Comparison of ENCODE assay signal across 22 cellular contexts in genomic region chr22:44309647-44310046, GRCh38. TPM values are rescaled to one million over a fixed set of nuclear protein-coding genes. Genes with fewer than 3 reads are reported as not detected.
DNase-seq lines count a peak whose midpoint lies in the region; ATAC-seq and TF ChIP-seq lines count a peak whose summit lies in the region.
"Had no signal": no experiment of that assay in that cellular context is flagged by ENCODE, and none has a peak within 500 bp of the region (broad histone marks: within the 10 kb centered on the region; RNA-seq: fewer than 3 reads in every experiment).

No MANE protein-coding gene starts in this region.

- H3F3A ChIP-seq in SK-N-SH (replicated peaks; ENCODE audit: insufficient read depth), result peaks cover 6% of the 10 kb centered on the region

- TF ChIP-seq CTCF in SK-N-SH (IDR thresholded peaks at IDR 0.05) (no peak), upper lobe of right lung (IDR thresholded peaks at IDR 0.05) (no peak), GM10248 (IDR thresholded peaks at IDR 0.05; ENCODE audit: control extremely low read depth, extremely low read depth, low read depth, missing control alignments) (no peak)

- POLR2A ChIA-PET in SK-N-SH (lab: Yijun Ruan, JAX) (no interaction called here), GM10248 (lab: Yijun Ruan, JAX) (no interaction called here)

- TF ChIP-seq EP300 in SK-N-SH (IDR thresholded peaks at IDR 0.05; ENCODE audit: borderline replicate concordance in 1 of 2, low read depth in 1 of 2, low read length in 1 of 2), result no peak

- H3K9me3 ChIP-seq in SK-N-SH, result no peaks in the 10 kb centered on the region
- H3K9me3 ChIP-seq in duodenal mucosa (ENCODE audit: control insufficient read depth in 1 of 2, low read length in 2 of 2), result no peaks in the 10 kb centered on the region
- no peaks in the 10 kb centered on the region for H3K9me3 ChIP-seq in mucosa of rectum (ENCODE audit: control insufficient read depth in 2 of 2, low read length in 2 of 2)
- H3K9me3 ChIP-seq in upper lobe of right lung, result no peaks in the 10 kb centered on the region
- H3K9me3 ChIP-seq: BLaER1, pancreas, right lobe of liver, SJCRH30 had no signal

- H3K36me3 ChIP-seq in SK-N-SH (replicated peaks in 1 of 2; ENCODE audit: control insufficient read depth in 1 of 2, insufficient read depth in 2 of 2, low read length in 1 of 2) (no peaks in the 10 kb centered on the region), duodenal mucosa (ENCODE audit: control insufficient read depth in 1 of 2, insufficient read depth in 2 of 2, low read length in 2 of 2) (no peaks in the 10 kb centered on the region), mucosa of rectum (ENCODE audit: control insufficient read depth in 2 of 2, insufficient read depth in 2 of 2, low read length in 2 of 2) (no peaks in the 10 kb centered on the region), upper lobe of right lung (no peaks in the 10 kb centered on the region)
- H3K36me3 ChIP-seq: BLaER1, pancreas, right lobe of liver, SJCRH30, WERI-Rb-1 had no signal

- H3K9ac ChIP-seq in SK-N-SH (peak overlapping the region; percentile 46; the same call in 1 of the 2 replicates), duodenal mucosa (ENCODE audit: low read depth in 1 of 2, low read length in 2 of 2) (no peak overlapping the region), mucosa of rectum (ENCODE audit: low read depth in 1 of 2, low read length in 2 of 2) (no peak overlapping the region)
- H3K9ac ChIP-seq: BLaER1 had no signal

- H4K20me1 ChIP-seq in SK-N-SH (ENCODE audit: insufficient read depth), result no peaks in the 10 kb centered on the region
- H4K20me1 ChIP-seq: BLaER1 had no signal

- ATAC-seq in SK-N-SH treated with all-trans-retinoic acid at 6 μM for 48 hours (no peak), upper lobe of right lung (peak; percentile 47)
- ATAC-seq: right lobe of liver had no signal

- CTCF ChIA-PET in SK-N-SH (lab: Yijun Ruan, JAX) (no interaction called here), GM10248 (lab: Yijun Ruan, JAX) (no interaction called here)

- intact Hi-C loops in upper lobe of right lung (cut with DNase I), result no loop called here

- H3K27me3 ChIP-seq in SK-N-SH (ENCODE audit: insufficient read depth), result no peaks in the 10 kb centered on the region
- H3K27me3 ChIP-seq in duodenal mucosa (ENCODE audit: control insufficient read depth in 1 of 2, insufficient read depth in 2 of 2, low read length in 2 of 2), result no peaks in the 10 kb centered on the region
- no peaks in the 10 kb centered on the region for H3K27me3 ChIP-seq in mucosa of rectum (ENCODE audit: control insufficient read depth in 2 of 2, insufficient read depth in 2 of 2, low read length in 2 of 2)
- H3K27me3 ChIP-seq in upper lobe of right lung, result no peaks in the 10 kb centered on the region
- H3K27me3 ChIP-seq: BLaER1, pancreas, right lobe of liver, SJCRH30 had no signal

- no peaks in the 10 kb centered on the region for H3K9me2 ChIP-seq in SK-N-SH

- DNase-seq in SK-N-SH, result no peak
- no peak for DNase-seq in upper lobe of right lung
- no peak for DNase-seq in hypothalamus (lab: John Stamatoyannopoulos, UW)
- no peak for DNase-seq in GM10248 (ENCODE audit: extremely low spot score)
- no peak for DNase-seq in medulla oblongata (ENCODE audit: extremely low spot score)
- DNase-seq: activated CD4-positive, alpha-beta T cell treated with anti-CD3 and anti-CD28 coated beads, Interleukin-2, amount 50 U/mL, for 4 hours; activated naive CD4-positive, alpha-beta T cell treated with Interleukin-2 at 50 U/mL for 16 hours; GF-D8; NCI-H1417; NCI-H526 treated with DMSO at 0.1 percent for 48 hours; right lobe of liver; stimulated activated CD4-positive, alpha-beta T cell treated with anti-CD3 and anti-CD28 coated beads, Interleukin-2, amount 100 ng/mL, for 24 hours had no signal

- no peak for TF ChIP-seq RAD21 in SK-N-SH (IDR thresholded peaks at IDR 0.05; ENCODE audit: low read length)

- H2AFZ ChIP-seq in SK-N-SH (ENCODE audit: low read depth), result no peak overlapping the region

- H3K4me3 ChIP-seq in SK-N-SH (ENCODE audit: low read depth in 2 of 2, low read length in 1 of 2) (no peak overlapping the region), duodenal mucosa (ENCODE audit: low read depth in 1 of 2, low read length in 2 of 2) (no peak overlapping the region), mucosa of rectum (ENCODE audit: low read length in 2 of 2) (no peak overlapping the region), upper lobe of right lung (no peak overlapping the region)
- H3K4me3 ChIP-seq: BLaER1, coronary artery, pancreas, right lobe of liver, SJCRH30 had no signal

- WGBS in SK-N-SH (ENCODE audit: low lambda C conversion rate), result 89% methylated on average over 6 of the region's 9 CpGs

- H3K4me1 ChIP-seq in SK-N-SH (ENCODE audit: control insufficient read depth in 1 of 2, insufficient read depth in 2 of 2, low read depth in 1 of 2, low read length in 1 of 2), result peaks cover 0 to 12% of the 10 kb centered on the region in 2 experiments; a peak in 3 of 4 replicates
- peaks cover 0 to 4% of the 10 kb centered on the region in 2 donors for H3K4me1 ChIP-seq in duodenal mucosa (ENCODE audit: control insufficient read depth in 1 of 2, insufficient read depth in 2 of 2, low read length in 2 of 2)
- H3K4me1 ChIP-seq in mucosa of rectum (ENCODE audit: control insufficient read depth in 2 of 2, insufficient read depth in 2 of 2, low read length in 2 of 2), result peaks cover 0 to 7% of the 10 kb centered on the region in 2 donors
- no peaks in the 10 kb centered on the region for H3K4me1 ChIP-seq in upper lobe of right lung
- H3K4me1 ChIP-seq: pancreas, right lobe of liver had no signal

- H3K79me2 ChIP-seq in SK-N-SH (ENCODE audit: insufficient read depth), result no peaks in the 10 kb centered on the region

- H3K4me2 ChIP-seq in SK-N-SH, result peak overlapping the region; percentile 62; the same call in 1 of the 2 replicates
- H3K4me2 ChIP-seq: BLaER1 had no signal

- peak overlapping the region in 1 of 2 experiments; percentile 70; a peak in 2 of 4 replicates for H3K27ac ChIP-seq in SK-N-SH (ENCODE audit: low read depth in 2 of 2, low read length in 1 of 2)
- H3K27ac ChIP-seq in duodenal mucosa (ENCODE audit: low read depth, low read length), result peak overlapping the region; percentile 20
- H3K27ac ChIP-seq in mucosa of rectum (ENCODE audit: low read depth in 2 of 2, low read length in 2 of 2), result peak overlapping the region; percentile 25 to 38
- H3K27ac ChIP-seq in upper lobe of right lung, result no peak overlapping the region
- H3K27ac ChIP-seq: 22Rv1, BLaER1, pancreas, right lobe of liver, SJCRH30 had no signal

TF ChIP-seq in SK-N-SH, 30 proteins besides CTCF, POLR2A, EP300 and RAD21 (continues in another document):
- TF ChIP-seq YY1 (IDR thresholded peaks at IDR 0.05; ENCODE audit: low read depth), result no peak
- no peak for TF ChIP-seq GATA2 (CRISPR knock-in tag; IDR thresholded peaks at IDR 0.05)
- no peak for TF ChIP-seq FOXJ3 (CRISPR knock-in tag; IDR thresholded peaks at IDR 0.05)
- no peak for TF ChIP-seq RFX5 (IDR thresholded peaks at IDR 0.05; ENCODE audit: low read length)
- no peak for TF ChIP-seq MAX (IDR thresholded peaks at IDR 0.05; ENCODE audit: low read depth)
- TF ChIP-seq JUND (IDR thresholded peaks at IDR 0.05), result no peak
- TF ChIP-seq TCF12 (IDR thresholded peaks at IDR 0.05), result no peak
- TF ChIP-seq SMC3 (IDR thresholded peaks at IDR 0.05; ENCODE audit: low read depth, low read length), result no peak
- no peak for TF ChIP-seq RXRA (IDR thresholded peaks at IDR 0.05; ENCODE audit: borderline replicate concordance, low read depth)
- TF ChIP-seq GABPA (IDR thresholded peaks at IDR 0.05; ENCODE audit: low read depth), result no peak
- TF ChIP-seq FOSL2 (IDR thresholded peaks at IDR 0.05; ENCODE audit: borderline replicate concordance, low read depth), result no peak

TF ChIP-seq in SK-N-SH treated with all-trans-retinoic acid at 6 μM for 48 hours, 23 proteins besides CTCF, POLR2A, EP300 and RAD21:
- TF ChIP-seq, protein P1, sequence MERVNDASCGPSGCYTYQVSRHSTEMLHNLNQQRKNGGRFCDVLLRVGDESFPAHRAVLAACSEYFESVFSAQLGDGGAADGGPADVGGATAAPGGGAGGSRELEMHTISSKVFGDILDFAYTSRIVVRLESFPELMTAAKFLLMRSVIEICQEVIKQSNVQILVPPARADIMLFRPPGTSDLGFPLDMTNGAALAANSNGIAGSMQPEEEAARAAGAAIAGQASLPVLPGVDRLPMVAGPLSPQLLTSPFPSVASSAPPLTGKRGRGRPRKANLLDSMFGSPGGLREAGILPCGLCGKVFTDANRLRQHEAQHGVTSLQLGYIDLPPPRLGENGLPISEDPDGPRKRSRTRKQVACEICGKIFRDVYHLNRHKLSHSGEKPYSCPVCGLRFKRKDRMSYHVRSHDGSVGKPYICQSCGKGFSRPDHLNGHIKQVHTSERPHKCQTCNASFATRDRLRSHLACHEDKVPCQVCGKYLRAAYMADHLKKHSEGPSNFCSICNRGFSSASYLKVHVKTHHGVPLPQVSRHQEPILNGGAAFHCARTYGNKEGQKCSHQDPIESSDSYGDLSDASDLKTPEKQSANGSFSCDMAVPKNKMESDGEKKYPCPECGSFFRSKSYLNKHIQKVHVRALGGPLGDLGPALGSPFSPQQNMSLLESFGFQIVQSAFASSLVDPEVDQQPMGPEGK (CRISPR knock-in tag; IDR thresholded peaks at IDR 0.05; ENCODE audit: borderline replicate concordance), result no peak

RNA-seq across cellular contexts. Expression of gene SHISAL1, which starts 3.1 kb away (rescaled TPM):
- 0.10 and 0.11 TPM in 2 replicates for polyA plus RNA-seq in SK-N-SH (2012; rRNA removed)
- 0.06 and 0.08 TPM in 2 replicates for polyA plus RNA-seq in SK-N-SH (2012; cell fraction: cytosol; rRNA removed)
- 0.06 and 0.10 TPM in 2 replicates for polyA plus RNA-seq in SK-N-SH (2012; cell fraction: nucleus; rRNA removed)
- total RNA-seq in upper lobe of right lung, result 1.0 TPM
- total RNA-seq: SJCRH30; T-helper 2 cell treated with Interferon-gamma antibody and Interleukin-4, amounts not matched to agents 100 ng/mL and 5 ng/mL, for 36 hours had no signal
